ENCODE assay signal across 19 cellular contexts in the genomic region with DNA sequence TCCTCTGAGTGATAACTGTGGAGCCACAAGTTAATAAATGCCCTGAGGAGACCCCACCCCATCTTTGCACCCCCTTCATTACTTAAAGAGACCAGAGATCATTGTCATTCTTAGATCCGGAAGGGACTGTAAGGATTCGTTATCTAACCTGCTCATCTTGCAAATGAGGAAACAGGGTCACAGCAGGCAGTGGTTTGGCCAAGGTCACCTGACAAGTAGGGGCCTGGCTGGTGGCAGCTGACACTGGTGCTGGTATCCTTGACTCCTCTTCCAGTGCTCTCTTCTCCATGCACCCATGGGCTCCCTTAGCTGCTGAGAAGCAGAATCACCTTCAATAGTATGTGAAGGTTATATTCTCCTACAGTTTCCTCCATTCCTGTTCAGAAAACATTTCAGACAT.
"Had no signal": no experiment of that assay in that cellular context is flagged by ENCODE, and none has a peak within 500 bp of the region (broad histone marks: within the 10 kb centered on the region; RNA-seq: fewer than 3 reads in every experiment).

No MANE protein-coding gene starts in this region.

- H3K27ac ChIP-seq: coronary artery, dorsolateral prefrontal cortex, esophagus muscularis mucosa, foreskin keratinocyte, gastroesophageal sphincter, heart right ventricle, left lung, lower lobe of right lung had no signal

- H3K9me3 Mint-ChIP-seq: mesothelial cell of epicardium, naive B cell had no signal

- H3K4me3 ChIP-seq: coronary artery, dorsolateral prefrontal cortex, esophagus muscularis mucosa, gastroesophageal sphincter, heart right ventricle, left lung, lower lobe of right lung, mucosa of descending colon had no signal

- H3K4me3 Mint-ChIP-seq: mesothelial cell of epicardium, naive B cell had no signal

- H3K4me1 ChIP-seq: esophagus muscularis mucosa, foreskin keratinocyte, gastroesophageal sphincter, heart right ventricle, left lung, lower lobe of right lung had no signal

- H3K36me3 Mint-ChIP-seq: mesothelial cell of epicardium, naive B cell had no signal

- H3K36me3 ChIP-seq: esophagus muscularis mucosa, gastroesophageal sphincter, heart right ventricle, left lung, lower lobe of right lung had no signal

- H3K27ac Mint-ChIP-seq: mesothelial cell of epicardium had no signal

- DNase-seq: dermis blood vessel endothelial cell; dorsolateral prefrontal cortex; effector CD4-positive, alpha-beta T cell; effector memory CD4-positive, alpha-beta T cell; foreskin keratinocyte; head of caudate nucleus; heart right ventricle; hippocampal formation; left cardiac atrium; left lung; left ventricle myocardium superior; lower lobe of right lung; mesenchymal stem cell; mucosa of descending colon; naive B cell had no signal

- H3K4me1 Mint-ChIP-seq: mesothelial cell of epicardium had no signal

- H3K9me3 ChIP-seq: esophagus muscularis mucosa, gastroesophageal sphincter, heart right ventricle, left lung, lower lobe of right lung, mucosa of descending colon had no signal
